In genomic region chr9:97388721-97389238, GRCh38 we compare ENCODE assay signal across 1 cellular context.
TF ChIP-seq lines count a peak whose summit lies in the region.

No MANE protein-coding gene starts in this region.

TF ChIP-seq in HepG2, 621 proteins besides CTCF, POLR2A, EP300 and RAD21 (continued from another document):
- TF ChIP-seq MBD4 (IDR thresholded peaks at IDR 0.05; ENCODE audit: borderline replicate concordance, low read length) (no peak), SRY (CRISPR knock-in tag; IDR thresholded peaks at IDR 0.05) (no peak), ZNF768 (CRISPR knock-in tag; IDR thresholded peaks at IDR 0.05) (no peak), ZSCAN22 (CRISPR knock-in tag; IDR thresholded peaks at IDR 0.05) (no peak)
